Comparison of ENCODE assay signal across 1 cellular context in the genomic region with DNA sequence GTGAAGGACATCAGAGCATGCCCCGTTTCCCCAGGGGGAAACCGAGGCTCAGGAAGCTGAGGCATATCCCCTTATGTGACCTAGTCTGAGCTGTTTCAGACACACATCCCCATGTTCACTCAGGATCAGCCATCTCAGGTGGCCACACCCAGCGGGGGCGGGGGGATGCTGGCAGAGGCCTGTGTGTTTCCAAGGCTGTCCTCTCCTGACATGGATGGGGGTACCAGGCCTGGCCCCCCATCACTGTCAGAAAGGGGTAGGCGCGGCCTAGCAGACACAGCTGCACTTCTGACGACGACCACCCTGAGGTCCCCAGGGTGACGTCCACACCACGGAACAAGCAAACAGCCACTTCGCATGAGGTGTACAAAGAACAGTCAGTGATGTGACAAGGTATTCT.
TF ChIP-seq lines count a peak whose summit lies in the region.

No MANE protein-coding gene starts in this region.

TF ChIP-seq in H1, 55 proteins besides CTCF, POLR2A, EP300 and RAD21:
- TF ChIP-seq JUN (IDR thresholded peaks at IDR 0.05; ENCODE audit: low read depth, low read length) (no peak), BACH1 (IDR thresholded peaks at IDR 0.05; ENCODE audit: low read length) (no peak)
